Comparison of ENCODE assay signal across 17 cellular contexts in genomic region chr11:12944889-12945288, GRCh38.
DNase-seq lines count a peak whose midpoint lies in the region; ATAC-seq and TF ChIP-seq lines count a peak whose summit lies in the region.
"Had no signal": no experiment of that assay in that cellular context is flagged by ENCODE, and none has a peak within 500 bp of the region (broad histone marks: within the 10 kb centered on the region; RNA-seq: fewer than 3 reads in every experiment).

No MANE protein-coding gene starts in this region.

- no peak overlapping the region for H3K4me3 ChIP-seq in A673 (ENCODE audit: low read depth, low read length, poor library complexity, severe bottlenecking)
- no peak overlapping the region for H3K4me3 ChIP-seq in BLaER1 treated with 17β-estradiol and CSF1 and Interleukin-3, amounts not matched to agents 10 nM and 100 nM
- H3K4me3 ChIP-seq: GM23338, K562 had no signal

- H3K9me3 ChIP-seq in A673 (ENCODE audit: low read depth, low read length, poor library complexity, severe bottlenecking): no peaks in the 10 kb centered on the region
- H3K9me3 ChIP-seq in BLaER1 treated with 17β-estradiol and CSF1 and Interleukin-3, amounts not matched to agents 10 nM and 100 nM (replicated peaks in 1 of 11): peaks cover 5 to 24% (median 11%) of the 10 kb centered on the region in 11 experiments; a peak in 18 of 22 replicates

- no peaks in the 10 kb centered on the region for H4K20me1 ChIP-seq in BLaER1 treated with 17β-estradiol and CSF1 and Interleukin-3, amounts not matched to agents 10 nM and 100 nM

- intact Hi-C loops in A673 (cut with micrococcal nuclease; ENCODE audit: unreplicated experiment): no loop called here

- CTCF ChIA-PET in A673 (lab: Charles Lee): no interaction called here

- H3K4me1 ChIP-seq in A673 (ENCODE audit: insufficient read depth, low read length, poor library complexity, severe bottlenecking): peaks cover 19% of the 10 kb centered on the region
- H3K4me1 ChIP-seq in BLaER1 treated with 17β-estradiol and CSF1 and Interleukin-3, amounts not matched to agents 10 nM and 100 nM: peaks cover 0 to 17% (median 12%) of the 10 kb centered on the region in 10 experiments; a peak in 15 of 20 replicates

- ATAC-seq in esophagus mucosa (peak; percentile 19), HG02610 (IDR thresholded peaks at IDR 0.05; ENCODE audit: unreplicated experiment) (no peak)
- ATAC-seq: GM23338, K562 had no signal

- TF ChIP-seq CTCF in A673 (conservative IDR thresholded peaks at IDR 0.05; ENCODE audit: low read depth, low read length): no peak

- no peak overlapping the region for H3K27ac ChIP-seq in A673 (ENCODE audit: low read depth, low read length, poor library complexity, severe bottlenecking)
- peak overlapping the region in 2 of 11 experiments; percentile 45 to 49; a peak in 2 of 22 replicates for H3K27ac ChIP-seq in BLaER1 treated with 17β-estradiol and CSF1 and Interleukin-3, amounts not matched to agents 10 nM and 100 nM
- H3K27ac ChIP-seq: HL-60 had no signal

- H3K27me3 ChIP-seq in A673 (replicated peaks; ENCODE audit: insufficient read depth, low read depth, low read length, poor library complexity): no peaks in the 10 kb centered on the region
- H3K27me3 ChIP-seq in BLaER1 treated with 17β-estradiol and CSF1 and Interleukin-3, amounts not matched to agents 10 nM and 100 nM: no peaks in the 10 kb centered on the region

- POLR2A ChIA-PET in A673 (lab: Charles Lee; ENCODE audit: low non-redundant PET): no interaction called here

- H3K9ac ChIP-seq in BLaER1 treated with 17β-estradiol and CSF1 and Interleukin-3, amounts not matched to agents 10 nM and 100 nM: no peak overlapping the region

- H3K4me2 ChIP-seq in BLaER1 treated with 17β-estradiol and CSF1 and Interleukin-3, amounts not matched to agents 10 nM and 100 nM: peak overlapping the region in 6 of 11 experiments; percentile 11 to 71 (median 54); a peak in 9 of 22 replicates
- H3K4me2 ChIP-seq: GM23338 had no signal

- BruUV-seq in A673 (replicated peaks; lab: Mats Ljungman, UMichigan): no TSS peak

- DNase-seq in A673 (ENCODE audit: low spot score) (peak; percentile 19), NCI-H345 (lab: John Stamatoyannopoulos, UW) (peak; percentile 85)
- DNase-seq in NK-92 treated with Interleukin-12 subunit alpha and Interleukin-12 subunit beta, amount 100 ng/mL, for 24 hours (lab: John Stamatoyannopoulos, UW): no peak
- DNase-seq: ACHN; CD4-positive, alpha-beta memory T cell; DMS153; DMS79; GDM1; HCEC 1CT; HFFc6; IMR-90 had no signal

- H3K36me3 ChIP-seq in A673 (ENCODE audit: insufficient read depth, low read length, poor library complexity, severe bottlenecking): no peaks in the 10 kb centered on the region
- H3K36me3 ChIP-seq in BLaER1 treated with 17β-estradiol and CSF1 and Interleukin-3, amounts not matched to agents 10 nM and 100 nM: no peaks in the 10 kb centered on the region
